ENCODE assay signal across 14 cellular contexts in the genomic region with DNA sequence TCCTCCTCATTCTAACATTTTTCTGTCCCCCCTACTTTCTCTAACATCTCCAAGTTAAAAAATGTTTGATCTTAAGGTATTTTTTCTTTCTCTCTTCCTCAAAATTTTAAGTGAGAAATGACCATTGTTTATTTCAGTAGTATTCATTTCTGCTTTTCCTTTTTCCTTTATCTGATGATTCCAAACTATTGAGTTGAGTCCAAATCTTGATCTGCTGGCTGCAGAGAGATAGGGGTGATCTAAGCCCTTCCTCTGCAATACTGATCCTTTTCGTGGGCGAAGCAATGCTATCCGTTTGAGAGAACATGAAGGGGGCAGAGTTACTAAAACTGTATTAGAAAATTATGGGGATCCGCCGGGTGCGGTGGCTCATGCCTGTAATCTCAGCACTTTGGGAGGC. TPM values are rescaled to one million over a fixed set of nuclear protein-coding genes. Genes with fewer than 3 reads are reported as not detected.
DNase-seq lines count a peak whose midpoint lies in the region; ATAC-seq and TF ChIP-seq lines count a peak whose summit lies in the region.
"Had no signal": no experiment of that assay in that cellular context is flagged by ENCODE, and none has a peak within 500 bp of the region (broad histone marks: within the 10 kb centered on the region; RNA-seq: fewer than 3 reads in every experiment).

No MANE protein-coding gene starts in this region.

- CTCF ChIA-PET in MCF 10A (lab: Yijun Ruan, JAX): interaction anchor here (0.6 kb wide), 1 partner anchor 51 kb away, joined by 3 read pairs; no protein-coding TSS in a partner anchor

- no peaks in the 10 kb centered on the region for H3K9me3 ChIP-seq in breast epithelium
- H3K9me3 ChIP-seq: gastrocnemius medialis had no signal

- no peak for TF ChIP-seq POLR2A in breast epithelium (IDR thresholded peaks at IDR 0.05)

- H3K27me3 Mint-ChIP-seq in MCF 10A (ENCODE audit: insufficient read depth, unreplicated experiment) (peaks cover 24% of the 10 kb centered on the region), memory B cell (peaks cover 34% of the 10 kb centered on the region)
- H3K27me3 Mint-ChIP-seq in central memory CD8-positive, alpha-beta T cell: peaks cover 85% of the 10 kb centered on the region

- POLR2A ChIA-PET in MCF 10A (lab: Yijun Ruan, JAX): interaction anchor here (0.8 to 0.9 kb wide), 2 partner anchors 28 to 78 kb away, joined by 3 read pairs; no protein-coding TSS in a partner anchor

- H3K27me3 ChIP-seq in breast epithelium: peaks cover 0 to 43% of the 10 kb centered on the region in 2 donors

- no peak for DNase-seq in MCF 10A (ENCODE audit: unreplicated experiment)
- DNase-seq in breast epithelium (ENCODE audit: low spot score in 2 of 2): no peak
- no peak for DNase-seq in central memory CD8-positive, alpha-beta T cell (ENCODE audit: low spot score in 2 of 2)
- DNase-seq in memory B cell (ENCODE audit: low spot score in 2 of 2): no peak
- DNase-seq in NCI-H1694 (lab: John Stamatoyannopoulos, UW): no peak
- DNase-seq in NCI-H82 (lab: John Stamatoyannopoulos, UW): no peak
- DNase-seq in stimulated activated CD4-positive, alpha-beta T cell treated with anti-CD3 and anti-CD28 coated beads, Interleukin-4, amount 100 ng/mL, for 1 hour: no peak
- DNase-seq in NCI-H1417 (lab: John Stamatoyannopoulos, UW): no peak
- DNase-seq: activated CD4-positive, alpha-beta memory T cell treated with anti-CD3 and anti-CD28 coated beads, Interleukin-2, amount 10 ng/mL, durations not matched to agents 7 days and 5 days; activated effector memory CD4-positive, alpha-beta T cell treated with Interleukin-2 at 50 U/mL for 16 hours; DMS 273 treated with DMSO at 0.1 percent for 48 hours; gastrocnemius medialis; SHP77 had no signal

- H3K4me3 ChIP-seq in breast epithelium: peak overlapping the region in 1 of 3 donors; percentile 60

- no peak overlapping the region for H3K27ac ChIP-seq in breast epithelium
- H3K27ac ChIP-seq: gastrocnemius medialis had no signal

- no peak for TF ChIP-seq CTCF in MCF 10A (IDR thresholded peaks at IDR 0.05; ENCODE audit: unreplicated experiment)
- TF ChIP-seq CTCF in breast epithelium (IDR thresholded peaks at IDR 0.05): no peak

- intact Hi-C loops in MCF 10A (cut with micrococcal nuclease): no loop called here
- intact Hi-C loops in breast epithelium (cut with DNase I; ENCODE audit: low total_unique reads): no loop called here

- no peaks in the 10 kb centered on the region for H3K36me3 ChIP-seq in breast epithelium
- H3K36me3 ChIP-seq: gastrocnemius medialis had no signal

- BruUV-seq in MCF 10A (replicated peaks; lab: Mats Ljungman, UMichigan): no TSS peak

- peaks cover 4 to 14% of the 10 kb centered on the region in 2 donors for H3K4me1 ChIP-seq in breast epithelium

- H3K9me3 Mint-ChIP-seq in MCF 10A (ENCODE audit: unreplicated experiment) (no peaks in the 10 kb centered on the region), memory B cell (no peaks in the 10 kb centered on the region)
- peaks cover 4% of the 10 kb centered on the region for H3K9me3 Mint-ChIP-seq in central memory CD8-positive, alpha-beta T cell
- H3K9me3 Mint-ChIP-seq: activated CD4-positive, alpha-beta memory T cell treated with anti-CD3 and anti-CD28 coated beads, Interleukin-2, amount 10 ng/mL, durations not matched to agents 7 days and 5 days had no signal

- H3K36me3 Mint-ChIP-seq in MCF 10A (ENCODE audit: insufficient read depth, unreplicated experiment): no peaks in the 10 kb centered on the region
- H3K36me3 Mint-ChIP-seq in central memory CD8-positive, alpha-beta T cell (ENCODE audit: insufficient read depth): peaks cover 4% of the 10 kb centered on the region
- no peaks in the 10 kb centered on the region for H3K36me3 Mint-ChIP-seq in memory B cell

- H3K4me3 Mint-ChIP-seq in MCF 10A (ENCODE audit: unreplicated experiment) (peak overlapping the region; percentile 80), memory B cell (peak overlapping the region; percentile 57)
- H3K4me3 Mint-ChIP-seq in central memory CD8-positive, alpha-beta T cell: peak overlapping the region; percentile 28
- H3K4me3 Mint-ChIP-seq: activated CD4-positive, alpha-beta memory T cell treated with anti-CD3 and anti-CD28 coated beads, Interleukin-2, amount 10 ng/mL, durations not matched to agents 7 days and 5 days had no signal

- ATAC-seq in central memory CD8-positive, alpha-beta T cell (replicated peaks; ENCODE audit: extremely low read depth, poor library complexity, severe bottlenecking): no peak
- ATAC-seq in memory B cell (ENCODE audit: low read depth): no peak
- ATAC-seq: gastrocnemius medialis had no signal

- H3K4me1 Mint-ChIP-seq in MCF 10A (ENCODE audit: insufficient read depth, unreplicated experiment) (peaks cover 17% of the 10 kb centered on the region), memory B cell (peaks cover 24% of the 10 kb centered on the region)
- peaks cover 27% of the 10 kb centered on the region for H3K4me1 Mint-ChIP-seq in central memory CD8-positive, alpha-beta T cell

- no peak overlapping the region for H3K27ac Mint-ChIP-seq in MCF 10A (ENCODE audit: low read depth, unreplicated experiment)
- no peak overlapping the region for H3K27ac Mint-ChIP-seq in central memory CD8-positive, alpha-beta T cell (ENCODE audit: low read depth)
- no peak overlapping the region for H3K27ac Mint-ChIP-seq in memory B cell
- H3K27ac Mint-ChIP-seq: activated CD4-positive, alpha-beta memory T cell treated with anti-CD3 and anti-CD28 coated beads, Interleukin-2, amount 10 ng/mL, durations not matched to agents 7 days and 5 days had no signal

RNA-seq across cellular contexts. Expression of a gene that starts 0.5 kb away (rescaled TPM):
- 4.7 and 10.8 TPM in 2 replicates for total RNA-seq in MCF 10A (2022)
- total RNA-seq in breast epithelium: 1 to 10 TPM in 2 of 3 donors, under 1 TPM in 1; 0.29 to 2.4 (median 1.6) TPM
- total RNA-seq: HT-29 had no signal

RNA-seq across cellular contexts. Expression of a gene that starts 53.6 kb away (rescaled TPM):
- total RNA-seq in MCF 10A (2022) (101 and 107 TPM in 2 replicates), breast epithelium (10 to 100 TPM; 34.6 to 46.5 (median 43.3) TPM)

Comparison
In these comparisons a context has a peak if more than half of its experiments do, and no peak if none do; other contexts are left out.
1. H3K4me3 Mint-ChIP-seq: peak in every context shown above with its lines; median percentile 80 in MCF 10A; 57 in memory B cell; 28 in central memory CD8-positive, alpha-beta T cell.